ENCODE assay signal across 20 cellular contexts in genomic region chr2:147567131-147567530, GRCh38.
"Had no signal": no experiment of that assay in that cellular context is flagged by ENCODE, and none has a peak within 500 bp of the region (broad histone marks: within the 10 kb centered on the region; RNA-seq: fewer than 3 reads in every experiment).

No MANE protein-coding gene starts in this region.

- DNase-seq: activated CD4-positive, alpha-beta memory T cell treated with anti-CD3 and anti-CD28 coated beads for 36 hours; activated CD4-positive, alpha-beta T cell treated with anti-CD3 and anti-CD28 coated beads for 48 hours; activated CD8-positive, alpha-beta memory T cell treated with anti-CD3 and anti-CD28 coated beads, Interleukin-2, amount 50 U/mL, for 4 hours; activated effector memory CD4-positive, alpha-beta T cell treated with anti-CD3 and anti-CD28 coated beads, Interleukin-2, amount 50 U/mL, for 16 hours; activated naive CD4-positive, alpha-beta T cell treated with anti-CD3 and anti-CD28 coated beads, Interleukin-2, amount 10 ng/mL, durations not matched to agents 7 days and 5 days; activated T-cell treated with anti-CD3 and anti-CD28 coated beads, Interleukin-2, amount 50 U/mL, for 1 hour; amygdala; endodermal cell; kidney glomerular epithelial cell; left lung; lower lobe of right lung; mesendoderm; natural killer cell; right cardiac atrium; spleen; stimulated activated naive CD4-positive, alpha-beta T cell; T-cell had no signal

- H3K4me3 ChIP-seq: breast epithelium, left lung, lower lobe of right lung, spleen, tibial nerve had no signal

- H3K27me3 ChIP-seq: breast epithelium, left lung, spleen, tibial nerve had no signal

- H3K27ac ChIP-seq: breast epithelium, left lung, lower lobe of right lung, spleen, tibial nerve, VCaP had no signal

- H3K4me1 ChIP-seq: breast epithelium, left lung, lower lobe of right lung, spleen, tibial nerve had no signal

- ATAC-seq: left lung, lower lobe of right lung, natural killer cell, right cardiac atrium, T-cell had no signal
